12 cellular contexts compared by ENCODE assay signal in the genomic region with DNA sequence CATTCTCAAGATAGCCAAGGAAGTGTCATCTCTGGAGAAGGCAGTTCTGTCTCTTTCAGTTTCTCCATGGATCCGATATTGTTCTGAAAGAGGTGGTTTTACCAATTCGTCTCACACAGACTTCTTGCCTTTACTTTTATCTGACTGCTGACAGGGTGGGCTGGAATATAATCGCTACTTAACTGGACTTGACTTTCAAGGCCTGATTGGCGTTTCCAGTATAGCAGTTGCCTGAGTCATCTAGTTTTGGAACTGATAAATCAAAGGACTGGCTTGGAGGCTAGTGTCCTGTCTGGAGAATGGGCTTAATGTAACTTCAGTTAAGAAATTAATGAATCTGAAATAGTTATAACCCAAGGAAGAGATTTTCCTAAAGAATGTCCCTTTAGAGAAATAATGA. TPM values are rescaled to one million over a fixed set of nuclear protein-coding genes. Genes with fewer than 3 reads are reported as not detected.
A peak's percentile ranks its signal among the peaks of the same experiment; 100 is the strongest.
DNase-seq lines count a peak whose midpoint lies in the region; ATAC-seq, FAIRE-seq and TF ChIP-seq lines count a peak whose summit lies in the region.
"Had no signal": no experiment of that assay in that cellular context is flagged by ENCODE, and none has a peak within 500 bp of the region (broad histone marks: within the 10 kb centered on the region; RNA-seq: fewer than 3 reads in every experiment).

No MANE protein-coding gene starts in this region.

- H3K27ac ChIP-seq in CD8-positive, alpha-beta T cell (ENCODE audit: low read depth, low read length): peak overlapping the region; percentile 39
- H3K27ac ChIP-seq in K562 (ENCODE audit: extremely low read depth, low read depth, low read length) (peak overlapping the region; percentile 85), sigmoid colon (peak overlapping the region in 3 of 4 donors; percentile 12 to 61 (median 35))

- H2AFZ ChIP-seq in K562 (ENCODE audit: low read depth, low read length): peak overlapping the region; percentile 87

- H3K9ac ChIP-seq in K562 (ENCODE audit: insufficient read depth in 1 of 2, low read depth in 2 of 2, low read length in 2 of 2): peak overlapping the region in 1 of 2 experiments; percentile 53; a peak in 2 of 4 replicates

- peak overlapping the region; percentile 99 for H3K27ac Mint-ChIP-seq in CD8-positive, alpha-beta T cell

- no peaks in the 10 kb centered on the region for H3K9me3 ChIP-seq in CD8-positive, alpha-beta T cell (ENCODE audit: low read length)
- H3K9me3 ChIP-seq in K562 (replicated peaks; ENCODE audit: control insufficient read depth, insufficient read depth, low read depth, low read length): no peaks in the 10 kb centered on the region
- no peaks in the 10 kb centered on the region for H3K9me3 ChIP-seq in sigmoid colon
- H3K9me3 ChIP-seq: Caco-2, prostate gland had no signal

- peak overlapping the region; percentile 77 for H3K4me3 Mint-ChIP-seq in CD8-positive, alpha-beta T cell

- intact Hi-C loops in CD8-positive, alpha-beta T cell (cut with DNase I, micrococcal nuclease): loop anchor here in 1 of 2 experiments (1.0 to 5.0 kb wide), 7 partner anchors 8 to 354 kb away; a partner anchor contains a TSS
- intact Hi-C loops in K562 (cut with micrococcal nuclease): no loop called here
- intact Hi-C loops in sigmoid colon (cut with DNase I): no loop called here

- H3K27me3 Mint-ChIP-seq in CD8-positive, alpha-beta T cell (ENCODE audit: low read depth): no peaks in the 10 kb centered on the region

- peak; percentile 91 for FAIRE-seq in K562 (lab: Jason Lieb, UNC)

- BruUV-seq in K562 (replicated peaks; lab: Mats Ljungman, UMichigan): no TSS peak

- H3K4me2 ChIP-seq in K562 (ENCODE audit: insufficient read depth, low read length): peak overlapping the region; percentile 77

- H3K27me3 ChIP-seq in CD8-positive, alpha-beta T cell (ENCODE audit: insufficient read depth, low read length): no peaks in the 10 kb centered on the region
- H3K27me3 ChIP-seq in K562 (ENCODE audit: control insufficient read depth in 2 of 2, insufficient read depth in 2 of 2, low read length in 2 of 2) (no peaks in the 10 kb centered on the region), sigmoid colon (no peaks in the 10 kb centered on the region)

- H3K36me3 Mint-ChIP-seq in CD8-positive, alpha-beta T cell: peaks cover 35% of the 10 kb centered on the region

- H4K20me1 ChIP-seq in K562 (replicated peaks; ENCODE audit: control insufficient read depth, insufficient read depth, low read length): no peaks in the 10 kb centered on the region

- in situ Hi-C loops in K562 (cut with MboI): no loop called here

- ATAC-seq in CD8-positive, alpha-beta T cell: no peak
- ATAC-seq in HG02885 (IDR thresholded peaks at IDR 0.05; ENCODE audit: poor library complexity, unreplicated experiment) (peak; percentile 3), K562 (peak; percentile 79), HG02970 (IDR thresholded peaks at IDR 0.05; ENCODE audit: low FRiP score, unreplicated experiment) (no peak), HG03521 (IDR thresholded peaks at IDR 0.05; ENCODE audit: unreplicated experiment) (no peak), SK-N-SH treated with all-trans-retinoic acid at 6 μM for 48 hours (no peak)

- H3K4me1 Mint-ChIP-seq in CD8-positive, alpha-beta T cell (ENCODE audit: low read depth): peaks cover 95% of the 10 kb centered on the region

- no peak for DNase-seq in CD8-positive, alpha-beta T cell
- DNase-seq in K562 (ENCODE audit: extremely low read depth in 1 of 4, low spot score in 3 of 4) (peak in 2 of 4 experiments; percentile 60 to 78), sigmoid colon (no peak), GDM1 (lab: John Stamatoyannopoulos, UW) (no peak)
- DNase-seq: amygdala, Caco-2, NCI-H1436 treated with DMSO at 0.1 percent for 48 hours had no signal

- no peaks in the 10 kb centered on the region for H3K9me3 Mint-ChIP-seq in CD8-positive, alpha-beta T cell

- WGBS in K562 (ENCODE audit: insufficient coverage, low coverage, missing lambda C conversion rate): 0% methylated on average over 4 of the region's 4 CpGs
- 70 to 82% methylated on average over 4 of the region's 4 CpGs for WGBS in sigmoid colon, 2 donors

- TF ChIP-seq EP300 in K562 (IDR thresholded peaks at IDR 0.05; ENCODE audit: low read length): peak; percentile 79; the same call in 1 of the 2 replicates
- no peak for TF ChIP-seq EP300 in sigmoid colon (IDR thresholded peaks at IDR 0.05)

- no peak overlapping the region for H3K4me3 ChIP-seq in CD8-positive, alpha-beta T cell (ENCODE audit: low read depth, low read length)
- H3K4me3 ChIP-seq in K562 (no peak overlapping the region), sigmoid colon (no peak overlapping the region)
- H3K4me3 ChIP-seq: prostate gland had no signal

- peaks cover 3% of the 10 kb centered on the region; the same call in 1 of the 3 replicates for H3K79me2 ChIP-seq in K562 (ENCODE audit: control insufficient read depth, insufficient read depth, low read length)

- POLR2A ChIA-PET in CD8-positive, alpha-beta T cell (lab: Charles Lee): interaction anchor here (1.4 to 2.4 kb wide), 9 partner anchors 9 to 109 kb away, joined by 3 to 12 read pairs (median 5); a partner anchor contains a TSS
- POLR2A ChIA-PET in K562 (lab: Yijun Ruan, JAX): interaction anchor here (1.2 kb wide), 1 partner anchor 12 kb away, joined by 3 read pairs; no protein-coding TSS in a partner anchor

- TF ChIP-seq RAD21 in K562 (CRISPR knock-in tag; conservative IDR thresholded peaks at IDR 0.05 in 1 of 2, IDR thresholded peaks at IDR 0.05 in 1 of 2): no peak

- H3K36me3 ChIP-seq in CD8-positive, alpha-beta T cell (ENCODE audit: insufficient read depth, low read length): no peaks in the 10 kb centered on the region
- no peaks in the 10 kb centered on the region for H3K36me3 ChIP-seq in K562 (ENCODE audit: control insufficient read depth, insufficient read depth, low read length)
- H3K36me3 ChIP-seq in sigmoid colon: no peaks in the 10 kb centered on the region
- H3K36me3 ChIP-seq: prostate gland had no signal

- TF ChIP-seq CTCF in CD8-positive, alpha-beta T cell (IDR thresholded peaks at IDR 0.05): no peak
- TF ChIP-seq CTCF in K562 (IDR thresholded peaks at IDR 0.05 in 2 of 3, conservative IDR thresholded peaks at IDR 0.05 in 1 of 3; ENCODE audit: insufficient read depth in 2 of 3, low read depth in 1 of 3, low read length in 3 of 3) (no peak), sigmoid colon (IDR thresholded peaks at IDR 0.05) (no peak)

- no peak for TF ChIP-seq POLR2A in K562 (conservative IDR thresholded peaks at IDR 0.05)
- TF ChIP-seq POLR2A in sigmoid colon (IDR thresholded peaks at IDR 0.05): no peak

- CTCF ChIA-PET in CD8-positive, alpha-beta T cell (lab: Charles Lee): interaction anchor here (0.9 to 1.5 kb wide), 4 partner anchors 10 to 109 kb away, joined by 3 to 6 read pairs (median 5); no protein-coding TSS in a partner anchor
- CTCF ChIA-PET in K562 (lab: Yijun Ruan, JAX; ENCODE audit: low intra/inter-chr PET ratio): no interaction called here

- peaks cover 96% of the 10 kb centered on the region for H3K4me1 ChIP-seq in CD8-positive, alpha-beta T cell (ENCODE audit: insufficient read depth, low read length)
- peaks cover 9 to 33% of the 10 kb centered on the region in 2 experiments; a peak in 3 of 5 replicates for H3K4me1 ChIP-seq in K562 (replicated peaks in 1 of 2; ENCODE audit: control insufficient read depth in 2 of 2, insufficient read depth in 2 of 2, low read length in 2 of 2)
- H3K4me1 ChIP-seq in sigmoid colon: peaks cover 0 to 10% (median 0%) of the 10 kb centered on the region in 4 donors
- H3K4me1 ChIP-seq: Caco-2 had no signal

- H3K9me1 ChIP-seq in K562 (ENCODE audit: control insufficient read depth, insufficient read depth, low read length): no peaks in the 10 kb centered on the region

TF ChIP-seq in K562, 482 proteins besides CTCF, POLR2A, EP300 and RAD21 (continues in another document):
- TF ChIP-seq ATF7 (IDR thresholded peaks at IDR 0.05): no peak

TF ChIP-seq in SK-N-SH treated with all-trans-retinoic acid at 6 μM for 48 hours, 23 proteins besides CTCF, POLR2A, EP300 and RAD21 (continues in another document):
- TF ChIP-seq ESRRG (CRISPR knock-in tag; IDR thresholded peaks at IDR 0.05): no peak

RNA-seq across cellular contexts. Expression of a gene that starts 21.6 kb away (rescaled TPM):
- 100 to 1,000 TPM; 429 to 433 TPM for total RNA-seq in CD8-positive, alpha-beta T cell
- 8.7 and 13.2 TPM in 2 replicates for total RNA-seq in K562 (2011; cell fraction: chromatin; rRNA removed; ENCODE audit: low replicate concordance)
- total RNA-seq in K562 (2011; cell fraction: nucleolus; rRNA removed): 3.2 and 3.5 TPM in 2 replicates
- 7.8 and 8.9 TPM in 2 replicates for total RNA-seq in K562 (2011; cell fraction: nucleoplasm; rRNA removed)
- total RNA-seq in K562 (2014; rRNA removed): 4.0 and 9.9 TPM in 2 replicates
- 4.1 and 4.3 TPM in 2 replicates for total RNA-seq in K562 (2014; rRNA removed; fragmentation: Illumina TruSeq; extraction: Trizol)
- 3.8 and 4.0 TPM in 2 replicates for total RNA-seq in K562 (2015; rRNA removed; fragmentation: Illumina TruSeq; extraction: Trizol)
- total RNA-seq in K562 (2021): 4.0 and 5.6 TPM in 2 replicates
- polyA plus RNA-seq in K562 (2011; rRNA removed): 0.83 and 2.7 TPM in 2 replicates
- 0.62 and 4.8 TPM in 2 replicates for polyA plus RNA-seq in K562 (2011; cell fraction: cytosol; rRNA removed)
- polyA plus RNA-seq in K562 (2011; cell fraction: nucleus; rRNA removed): 0.81 and 4.7 TPM in 2 replicates
- 2.0 and 5.2 TPM in 2 replicates for polyA plus RNA-seq in K562 (2012)
- 4.1 and 4.3 TPM in 2 replicates for polyA plus RNA-seq in K562 (2014; fragmentation: Illumina TruSeq; extraction: Trizol)
- polyA plus RNA-seq in K562 (2014; fragmentation: Nextera tagmentation; extraction: Ambion mirVana): 1 to 10 TPM in 1 of 2 experiments, under 1 TPM in 1; 0.61 to 1.1 TPM
- polyA plus RNA-seq in K562 (2014; rRNA removed): 2.7 and 4.4 TPM in 2 replicates
- 3.0 and 6.1 TPM in 2 replicates for polyA minus RNA-seq in K562 (2011; rRNA and poly(A)+ RNA removed)
- polyA minus RNA-seq in K562 (2011; cell fraction: cytosol; rRNA and poly(A)+ RNA removed): 10.4 TPM in 1 of 2 replicates, not detected in the other
- 0.33 and 2.4 TPM in 2 replicates for polyA minus RNA-seq in K562 (2011; cell fraction: nucleus; rRNA and poly(A)+ RNA removed)
- total RNA-seq in sigmoid colon: 10 to 100 TPM in 3 of 4 donors, 1 to 10 TPM in 1; 7.6 to 19.9 (median 12.7) TPM
- 10 to 100 TPM in 1 of 3 donors, 1 to 10 TPM in 2; 4.2 to 16.2 (median 4.6) TPM for polyA plus RNA-seq in sigmoid colon

Comparison
In these comparisons a context has a peak if more than half of its experiments do, and no peak if none do; other contexts are left out.
1. ATAC-seq: peak in HG02885 (single experiment) and K562 (single experiment); none in CD8-positive, alpha-beta T cell (single experiment), HG02970 (single experiment), HG03521 (single experiment) and SK-N-SH treated with all-trans-retinoic acid at 6 μM for 48 hours (single experiment).
2. H3K27ac ChIP-seq: peak in every context shown above with its lines; median percentile 85 in K562; 39 in CD8-positive, alpha-beta T cell; 35 in sigmoid colon.
3. RNA of a gene that starts 21.6 kb away (total RNA-seq): 429 to 433 TPM in CD8-positive, alpha-beta T cell; 7.6 to 19.9 TPM in sigmoid colon and 3.2 to 13.2 TPM in K562; every median in the first group is over 10 times any median in the second.